Comparison of ENCODE assay signal across 9 cellular contexts in genomic region chr7:49001610-49002033, GRCh38.
DNase-seq lines count a peak whose midpoint lies in the region; ATAC-seq and TF ChIP-seq lines count a peak whose summit lies in the region.
"Had no signal": no experiment of that assay in that cellular context is flagged by ENCODE, and none has a peak within 500 bp of the region (broad histone marks: within the 10 kb centered on the region; RNA-seq: fewer than 3 reads in every experiment).

No MANE protein-coding gene starts in this region.

- H3K4me3 Mint-ChIP-seq in activated CD8-positive, alpha-beta T cell treated with anti-CD3 and anti-CD28 coated beads for 36 hours = no peak overlapping the region
- H3K4me3 Mint-ChIP-seq: memory B cell had no signal

- ATAC-seq in GM18519 (IDR thresholded peaks at IDR 0.05; ENCODE audit: low FRiP score, unreplicated experiment) (peak; percentile 99), HG02763 (IDR thresholded peaks at IDR 0.05; ENCODE audit: unreplicated experiment) (peak; percentile 97)
- peak; percentile 68 for ATAC-seq in activated CD8-positive, alpha-beta T cell treated with anti-CD3 and anti-CD28 coated beads for 36 hours

- H3K36me3 Mint-ChIP-seq in activated CD8-positive, alpha-beta T cell treated with anti-CD3 and anti-CD28 coated beads for 36 hours (ENCODE audit: low read depth) = no peaks in the 10 kb centered on the region
- H3K36me3 Mint-ChIP-seq: memory B cell had no signal

- intact Hi-C loops in activated CD8-positive, alpha-beta T cell treated with anti-CD3 and anti-CD28 coated beads for 36 hours (cut with micrococcal nuclease) = no loop called here

- no peaks in the 10 kb centered on the region for H3K4me1 Mint-ChIP-seq in activated CD8-positive, alpha-beta T cell treated with anti-CD3 and anti-CD28 coated beads for 36 hours (ENCODE audit: low read depth)
- H3K4me1 Mint-ChIP-seq: memory B cell had no signal

- H3K9me3 Mint-ChIP-seq in activated CD8-positive, alpha-beta T cell treated with anti-CD3 and anti-CD28 coated beads for 36 hours = peaks cover 5% of the 10 kb centered on the region

- DNase-seq in COLO829 (ENCODE audit: low spot score) (peak; percentile 14), MV-4-11 (lab: John Stamatoyannopoulos, UW) (peak; percentile 53), kidney glomerular epithelial cell (lab: John Stamatoyannopoulos, UW) (peak; percentile 39), hepatic stellate cell (ENCODE audit: low spot score) (no peak)
- peak; percentile 22 for DNase-seq in activated CD8-positive, alpha-beta T cell treated with anti-CD3 and anti-CD28 coated beads for 36 hours
- no peak for DNase-seq in activated CD4-positive, CD25-positive, alpha-beta regulatory T cell (lab: John Stamatoyannopoulos, UW)

- no peaks in the 10 kb centered on the region for H3K27me3 Mint-ChIP-seq in activated CD8-positive, alpha-beta T cell treated with anti-CD3 and anti-CD28 coated beads for 36 hours
- H3K27me3 Mint-ChIP-seq: memory B cell had no signal

- POLR2A ChIA-PET in activated CD8-positive, alpha-beta T cell treated with anti-CD3 and anti-CD28 coated beads for 36 hours (lab: Charles Lee) = no interaction called here

- CTCF ChIA-PET in activated CD8-positive, alpha-beta T cell treated with anti-CD3 and anti-CD28 coated beads for 36 hours (lab: Charles Lee) = interaction anchor here (1.1 kb wide), 2 partner anchors 12 to 34 kb away, joined by 3 read pairs; no protein-coding TSS in a partner anchor

- no peak overlapping the region for H3K27ac Mint-ChIP-seq in activated CD8-positive, alpha-beta T cell treated with anti-CD3 and anti-CD28 coated beads for 36 hours
- H3K27ac Mint-ChIP-seq: memory B cell had no signal

- TF ChIP-seq CTCF in activated CD8-positive, alpha-beta T cell treated with anti-CD3 and anti-CD28 coated beads for 36 hours (IDR thresholded peaks at IDR 0.05) = peak; percentile 30

Comparison
In these comparisons a context has a peak if more than half of its experiments do, and no peak if none do; other contexts are left out.
1. DNase-seq: peak in COLO829 (single experiment), MV-4-11 (single experiment), activated CD8-positive, alpha-beta T cell treated with anti-CD3 and anti-CD28 coated beads for 36 hours (single experiment) and kidney glomerular epithelial cell (single experiment); none in activated CD4-positive, CD25-positive, alpha-beta regulatory T cell (0 of 4) and hepatic stellate cell (single experiment).
2. Peak in every context shown above with its lines, with median percentiles within 50 percentile points of each other: ATAC-seq.